8 cellular contexts compared by ENCODE assay signal in the genomic region with DNA sequence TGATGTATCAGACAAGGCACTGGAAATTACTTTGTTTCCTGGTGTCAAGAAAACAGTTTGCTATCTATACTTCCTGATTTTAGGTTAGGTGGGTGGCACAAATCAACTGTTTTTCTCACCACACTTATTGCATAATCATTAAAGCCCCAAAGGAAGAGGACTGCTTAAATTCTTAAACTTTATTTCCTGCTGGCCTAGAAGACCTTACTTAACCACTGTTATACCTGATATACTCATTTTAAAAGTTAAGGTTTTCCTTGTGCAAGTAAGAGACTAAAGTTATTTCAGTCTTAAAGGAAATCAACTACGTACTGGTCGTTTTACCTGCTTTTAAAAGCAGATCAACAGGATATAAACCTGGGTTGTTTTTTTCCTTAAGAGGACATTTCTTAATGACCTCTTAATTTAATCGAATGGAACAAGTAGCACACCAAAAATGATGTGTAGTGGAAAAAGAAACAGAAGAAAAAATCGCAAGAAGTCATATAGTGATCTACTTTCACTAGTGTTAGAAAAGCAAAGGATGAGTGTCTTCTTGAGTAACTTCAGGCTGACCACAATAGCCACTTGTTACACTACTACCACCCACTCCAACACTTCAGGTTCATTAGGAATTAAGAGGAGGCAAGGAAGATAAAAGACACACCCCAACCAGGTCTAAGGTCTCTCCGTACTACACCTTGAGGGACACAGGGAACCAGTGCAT.
A peak's percentile ranks its signal among the peaks of the same experiment; 100 is the strongest.
DNase-seq lines count a peak whose midpoint lies in the region; TF ChIP-seq lines count a peak whose summit lies in the region.

No MANE protein-coding gene starts in this region.

- no peak for TF ChIP-seq CTCF in WI38 (IDR thresholded peaks at IDR 0.05; ENCODE audit: low read depth, low read length)
- no peak for TF ChIP-seq CTCF in parathyroid adenoma (IDR thresholded peaks at IDR 0.05)
- TF ChIP-seq CTCF in GM10266 (IDR thresholded peaks at IDR 0.05; ENCODE audit: control insufficient read depth, insufficient read depth, low read depth, missing control alignments) = no peak

- peaks cover 45 to 58% (median 47%) of the 10 kb centered on the region in 11 experiments for H4K20me1 ChIP-seq in BLaER1 treated with 17β-estradiol and CSF1 and Interleukin-3, amounts not matched to agents 10 nM and 100 nM

- peak overlapping the region; percentile 88 to 95 (median 93) for H3K27ac ChIP-seq in BLaER1 treated with 17β-estradiol and CSF1 and Interleukin-3, amounts not matched to agents 10 nM and 100 nM
- peak overlapping the region; percentile 82 for H3K27ac ChIP-seq in HUES48 (ENCODE audit: low read depth, low read length)
- H3K27ac ChIP-seq in parathyroid adenoma = peak overlapping the region; percentile 78

- H3K36me3 ChIP-seq in BLaER1 treated with 17β-estradiol and CSF1 and Interleukin-3, amounts not matched to agents 10 nM and 100 nM = peaks cover 11 to 39% (median 28%) of the 10 kb centered on the region in 11 experiments; a peak in 20 of 22 replicates
- H3K36me3 ChIP-seq in HUES48 (ENCODE audit: control insufficient read depth, insufficient read depth, low read length) = peaks cover 6% of the 10 kb centered on the region; the same call in 1 of the 2 replicates
- H3K36me3 ChIP-seq in parathyroid adenoma (ENCODE audit: control insufficient read depth, insufficient read depth, low read length) = no peaks in the 10 kb centered on the region

- peak overlapping the region; percentile 86 for H2AFZ ChIP-seq in parathyroid adenoma

- H3K4me2 ChIP-seq in BLaER1 treated with 17β-estradiol and CSF1 and Interleukin-3, amounts not matched to agents 10 nM and 100 nM = peak overlapping the region; percentile 79 to 95 (median 86)
- peak overlapping the region; percentile 67 for H3K4me2 ChIP-seq in parathyroid adenoma (ENCODE audit: low read length)

- no peaks in the 10 kb centered on the region for H3K9me3 ChIP-seq in BLaER1 treated with 17β-estradiol and CSF1 and Interleukin-3, amounts not matched to agents 10 nM and 100 nM (replicated peaks in 1 of 11)
- H3K9me3 ChIP-seq in HUES48 (ENCODE audit: control insufficient read depth, insufficient read depth, low read length) (no peaks in the 10 kb centered on the region), parathyroid adenoma (ENCODE audit: control insufficient read depth, low read length) (no peaks in the 10 kb centered on the region)

- peaks cover 34 to 59% (median 55%) of the 10 kb centered on the region in 10 experiments for H3K4me1 ChIP-seq in BLaER1 treated with 17β-estradiol and CSF1 and Interleukin-3, amounts not matched to agents 10 nM and 100 nM
- peaks cover 19% of the 10 kb centered on the region for H3K4me1 ChIP-seq in HUES48 (ENCODE audit: control insufficient read depth, insufficient read depth, low read length)
- H3K4me1 ChIP-seq in parathyroid adenoma = peaks cover 14% of the 10 kb centered on the region

- peak overlapping the region; percentile 87 to 95 (median 93) for H3K9ac ChIP-seq in BLaER1 treated with 17β-estradiol and CSF1 and Interleukin-3, amounts not matched to agents 10 nM and 100 nM
- H3K9ac ChIP-seq in HUES48 (ENCODE audit: low read depth, low read length) (peak overlapping the region; percentile 94), parathyroid adenoma (no peak overlapping the region)

- H3K4me3 ChIP-seq in BLaER1 treated with 17β-estradiol and CSF1 and Interleukin-3, amounts not matched to agents 10 nM and 100 nM = peak overlapping the region; percentile 78 to 99 (median 94)
- H3K4me3 ChIP-seq in HUES48 (ENCODE audit: low read depth, low read length) (peak overlapping the region; percentile 95), WI38 (ENCODE audit: low read depth, low read length) (peak overlapping the region; percentile 98), parathyroid adenoma (ENCODE audit: low read depth, low read length) (peak overlapping the region; percentile 98)

- H3K79me2 ChIP-seq in parathyroid adenoma = peaks cover 28% of the 10 kb centered on the region

- H3K27me3 ChIP-seq in BLaER1 treated with 17β-estradiol and CSF1 and Interleukin-3, amounts not matched to agents 10 nM and 100 nM = no peaks in the 10 kb centered on the region
- H3K27me3 ChIP-seq in HUES48 (ENCODE audit: control insufficient read depth, insufficient read depth, low read length) (no peaks in the 10 kb centered on the region), parathyroid adenoma (ENCODE audit: control insufficient read depth, insufficient read depth, low read length) (no peaks in the 10 kb centered on the region)

- peak; percentile 21 for DNase-seq in foreskin melanocyte
- DNase-seq in GM10266 (ENCODE audit: extremely low spot score) = no peak
- DNase-seq in activated gamma-delta T cell (lab: John Stamatoyannopoulos, UW) = no peak
- DNase-seq in epidermal melanocyte (ENCODE audit: insufficient read length, low spot score) = no peak
